Comparison of ENCODE assay signal across 14 cellular contexts in genomic region chr10:132931258-132931657, GRCh38. TPM values are rescaled to one million over a fixed set of nuclear protein-coding genes. Genes with fewer than 3 reads are reported as not detected.
A peak's percentile ranks its signal among the peaks of the same experiment; 100 is the strongest.
DNase-seq lines count a peak whose midpoint lies in the region; ATAC-seq and TF ChIP-seq lines count a peak whose summit lies in the region.
"Had no signal": no experiment of that assay in that cellular context is flagged by ENCODE, and none has a peak within 500 bp of the region (broad histone marks: within the 10 kb centered on the region; RNA-seq: fewer than 3 reads in every experiment).

No MANE protein-coding gene starts in this region.

- no peak overlapping the region for H3K18ac ChIP-seq in mesenchymal stem cell (ENCODE audit: low read depth in 1 of 2, low read length in 2 of 2)

- no peaks in the 10 kb centered on the region for H3K9me2 ChIP-seq in hepatocyte (replicated peaks; ENCODE audit: insufficient read depth)

- H3K27me3 ChIP-seq in mesenchymal stem cell (ENCODE audit: control insufficient read depth in 1 of 2, insufficient read depth in 1 of 2, low read length in 2 of 2), result peaks cover 0 to 12% of the 10 kb centered on the region in 2 experiments
- no peaks in the 10 kb centered on the region for H3K27me3 ChIP-seq in hepatocyte

- peak overlapping the region; percentile 19 for H4K8ac ChIP-seq in mesenchymal stem cell (ENCODE audit: low read length)

- no peak overlapping the region for H2BK5ac ChIP-seq in mesenchymal stem cell (ENCODE audit: low read depth, low read length, poor library complexity, severe bottlenecking)

- H3K4me3 Mint-ChIP-seq in activated T-helper 2 cell treated with anti-CD3 and anti-CD28 coated beads, Interferon-gamma antibody, Interleukin-2, Interleukin-4, amounts not matched to agents 10 μg/mL and 5 μg/mL and 100 μg/mL, durations not matched to agents 14 hours and 24 hours and 36 hours (ENCODE audit: low read depth), result no peak overlapping the region

- in situ Hi-C loops in GM13977 (cut with MboI; ENCODE audit: low pct_unique_long_range_greater_than_20kb, low sequenced_read_pairs, unreplicated experiment), result no loop called here

- no peak overlapping the region for H3K4me2 ChIP-seq in mesenchymal stem cell (ENCODE audit: low read length, poor library complexity, severe bottlenecking)
- no peak overlapping the region for H3K4me2 ChIP-seq in hepatocyte

- no peaks in the 10 kb centered on the region for H3K27me3 Mint-ChIP-seq in activated T-helper 2 cell treated with anti-CD3 and anti-CD28 coated beads, Interferon-gamma antibody, Interleukin-2, Interleukin-4, amounts not matched to agents 10 μg/mL and 5 μg/mL and 100 μg/mL, durations not matched to agents 14 hours and 24 hours and 36 hours (ENCODE audit: low read depth)

- no peak overlapping the region for H3K23ac ChIP-seq in mesenchymal stem cell (ENCODE audit: low read length in 2 of 2)

- H4K20me1 ChIP-seq in hepatocyte (ENCODE audit: insufficient read depth, poor library complexity, severe bottlenecking), result no peaks in the 10 kb centered on the region

- H3K27ac ChIP-seq in mesenchymal stem cell (ENCODE audit: low read length, poor library complexity, severe bottlenecking), result no peak overlapping the region
- H3K27ac ChIP-seq in hepatocyte, result no peak overlapping the region

- H3K4me3 ChIP-seq in AG10803 (ENCODE audit: low read length) (no peak overlapping the region), mesenchymal stem cell (ENCODE audit: insufficient read depth in 1 of 2, low read depth in 1 of 2, low read length in 2 of 2) (no peak overlapping the region), hepatocyte (no peak overlapping the region)

- no peak overlapping the region for H3K14ac ChIP-seq in mesenchymal stem cell (ENCODE audit: low read length in 2 of 2)

- no peak overlapping the region for H2AK5ac ChIP-seq in mesenchymal stem cell (ENCODE audit: low read length, severe bottlenecking)

- TF ChIP-seq CTCF in AG10803 (conservative IDR thresholded peaks at IDR 0.05; ENCODE audit: low read length) (no peak), GM13977 (IDR thresholded peaks at IDR 0.05; ENCODE audit: extremely low read depth, insufficient read depth, missing control alignments) (no peak), hepatocyte (IDR thresholded peaks at IDR 0.05; ENCODE audit: poor library complexity) (no peak)

- H3K27ac Mint-ChIP-seq in activated T-helper 2 cell treated with anti-CD3 and anti-CD28 coated beads, Interferon-gamma antibody, Interleukin-2, Interleukin-4, amounts not matched to agents 10 μg/mL and 5 μg/mL and 100 μg/mL, durations not matched to agents 14 hours and 24 hours and 36 hours, result peak overlapping the region; percentile 62

- H3K4me1 Mint-ChIP-seq in activated T-helper 2 cell treated with anti-CD3 and anti-CD28 coated beads, Interferon-gamma antibody, Interleukin-2, Interleukin-4, amounts not matched to agents 10 μg/mL and 5 μg/mL and 100 μg/mL, durations not matched to agents 14 hours and 24 hours and 36 hours (ENCODE audit: low read depth), result no peaks in the 10 kb centered on the region

- no peak overlapping the region for H2BK120ac ChIP-seq in mesenchymal stem cell (ENCODE audit: low read depth, low read length)

- H3K9me3 ChIP-seq in mesenchymal stem cell (ENCODE audit: control insufficient read depth, low read length), result no peaks in the 10 kb centered on the region
- H3K9me3 ChIP-seq in hepatocyte (ENCODE audit: low read depth), result no peaks in the 10 kb centered on the region

- intact Hi-C loops in activated T-helper 2 cell treated with anti-CD3 and anti-CD28 coated beads, Interferon-gamma antibody, Interleukin-2, Interleukin-4, amounts not matched to agents 10 μg/mL and 5 μg/mL and 100 μg/mL, durations not matched to agents 14 hours and 24 hours and 36 hours (cut with micrococcal nuclease), result no loop called here

- H3K9me3 Mint-ChIP-seq in activated T-helper 2 cell treated with anti-CD3 and anti-CD28 coated beads, Interferon-gamma antibody, Interleukin-2, Interleukin-4, amounts not matched to agents 10 μg/mL and 5 μg/mL and 100 μg/mL, durations not matched to agents 14 hours and 24 hours and 36 hours, result peaks cover 4% of the 10 kb centered on the region

- H2BK12ac ChIP-seq in mesenchymal stem cell (ENCODE audit: low read length in 2 of 2), result no peak overlapping the region

- H4K91ac ChIP-seq in mesenchymal stem cell (ENCODE audit: low read length), result no peak overlapping the region

- H3K36me3 Mint-ChIP-seq in activated T-helper 2 cell treated with anti-CD3 and anti-CD28 coated beads, Interferon-gamma antibody, Interleukin-2, Interleukin-4, amounts not matched to agents 10 μg/mL and 5 μg/mL and 100 μg/mL, durations not matched to agents 14 hours and 24 hours and 36 hours (ENCODE audit: low read depth), result no peaks in the 10 kb centered on the region

- H3K4me1 ChIP-seq in mesenchymal stem cell (ENCODE audit: control insufficient read depth, insufficient read depth, low read depth, low read length) (no peaks in the 10 kb centered on the region), hepatocyte (ENCODE audit: insufficient read depth) (no peaks in the 10 kb centered on the region)

- H3K9ac ChIP-seq in mesenchymal stem cell (ENCODE audit: low read length), result no peak overlapping the region

- no peaks in the 10 kb centered on the region for H3K79me2 ChIP-seq in hepatocyte

- DNase-seq in AG10803 (ENCODE audit: low read depth) (peak; percentile 21), GM13977 (ENCODE audit: low spot score) (peak; percentile 24), mesenchymal stem cell (no peak), hepatocyte (ENCODE audit: low spot score) (no peak), NCI-H82 (lab: John Stamatoyannopoulos, UW) (no peak)
- DNase-seq in activated T-helper 2 cell treated with anti-CD3 and anti-CD28 coated beads, Interferon-gamma antibody, Interleukin-2, Interleukin-4, amounts not matched to agents 10 μg/mL and 5 μg/mL and 100 μg/mL, durations not matched to agents 14 hours and 24 hours and 36 hours (ENCODE audit: low spot score), result no peak
- DNase-seq: AML-193, DMS79, NCI-H2029, NCI-H69, T-helper 9 cell had no signal

- no peaks in the 10 kb centered on the region for H3K79me1 ChIP-seq in mesenchymal stem cell (replicated peaks; ENCODE audit: low read length, poor library complexity, severe bottlenecking)

- no peak overlapping the region for H3K4ac ChIP-seq in mesenchymal stem cell (ENCODE audit: low read depth in 1 of 2, low read length in 2 of 2)

- H2AFZ ChIP-seq in mesenchymal stem cell (ENCODE audit: low read depth, low read length) (no peak overlapping the region), hepatocyte (no peak overlapping the region)

- ATAC-seq in GM19463 (IDR thresholded peaks at IDR 0.05; ENCODE audit: unreplicated experiment), result no peak
- no peak for ATAC-seq in HG03095 (IDR thresholded peaks at IDR 0.05; ENCODE audit: unreplicated experiment)

- 78% methylated on average over 3 of the region's 3 CpGs for WGBS in mesenchymal stem cell
- 93% methylated on average over 2 of the region's 3 CpGs for WGBS in hepatocyte (ENCODE audit: low lambda C conversion rate, missing lambda C conversion rate)

- H3K36me3 ChIP-seq in mesenchymal stem cell (ENCODE audit: control insufficient read depth in 1 of 2, insufficient read depth in 2 of 2, low read depth in 1 of 2, low read length in 2 of 2) (peaks cover 0 to 3% of the 10 kb centered on the region in 2 experiments), hepatocyte (replicated peaks; ENCODE audit: insufficient read depth, low read depth) (no peaks in the 10 kb centered on the region)

- H2BK15ac ChIP-seq in mesenchymal stem cell (ENCODE audit: low read depth, poor library complexity, severe bottlenecking), result no peak overlapping the region

RNA-seq across cellular contexts. Expression of gene CFAP46, which starts 11.1 kb away (rescaled TPM):
- not detected in 2 replicates for total RNA-seq in activated T-helper 2 cell treated with anti-CD3 and anti-CD28 coated beads, Interferon-gamma antibody, Interleukin-2, Interleukin-4, amounts not matched to agents 10 μg/mL and 5 μg/mL and 100 μg/mL, durations not matched to agents 14 hours and 24 hours and 36 hours
- 1.2 TPM for polyA plus RNA-seq in mesenchymal stem cell (2013, experiment 1 of 2)
- 1.6 TPM for polyA plus RNA-seq in mesenchymal stem cell (2013, experiment 2 of 2)
- total RNA-seq in hepatocyte, result 1.6 and 2.4 TPM in 2 replicates
- 1.5 and 2.2 TPM in 2 replicates for polyA plus RNA-seq in hepatocyte
- polyA plus RNA-seq: urinary bladder had no signal

Comparison
In these comparisons a context has a peak if more than half of its experiments do, and no peak if none do; other contexts are left out.
1. DNase-seq: peak in AG10803 (single experiment) and GM13977 (single experiment); none in activated T-helper 2 cell treated with anti-CD3 and anti-CD28 coated beads, Interferon-gamma antibody, Interleukin-2, Interleukin-4, amounts not matched to agents 10 μg/mL and 5 μg/mL and 100 μg/mL, durations not matched to agents 14 hours and 24 hours and 36 hours (single experiment), mesenchymal stem cell (single experiment), hepatocyte (single experiment) and NCI-H82 (single experiment).